In genomic region chr4:118005883-118006282, GRCh38 we compare ENCODE assay signal across 27 cellular contexts. TPM values are rescaled to one million over a fixed set of nuclear protein-coding genes. Genes with fewer than 3 reads are reported as not detected.
DNase-seq lines count a peak whose midpoint lies in the region; ATAC-seq and TF ChIP-seq lines count a peak whose summit lies in the region.
"Had no signal": no experiment of that assay in that cellular context is flagged by ENCODE, and none has a peak within 500 bp of the region (broad histone marks: within the 10 kb centered on the region; RNA-seq: fewer than 3 reads in every experiment).

No MANE protein-coding gene starts in this region.

- H3K4me3 Mint-ChIP-seq in MCF 10A (ENCODE audit: unreplicated experiment): no peak overlapping the region
- H3K4me3 Mint-ChIP-seq: activated T-cell treated with anti-CD3 and anti-CD28 coated beads, Interleukin-2, amount 50 U/mL, for 4 hours; nephron; stimulated activated naive B cell treated with anti-CD40 and anti-IgM and Interleukin-4, amounts not matched to agents 10 μg/mL and 1 μg/mL and 100 μg/mL, for 72 hours had no signal

- no peaks in the 10 kb centered on the region for H3K4me1 Mint-ChIP-seq in MCF 10A (ENCODE audit: insufficient read depth, unreplicated experiment)
- H3K4me1 Mint-ChIP-seq: nephron; stimulated activated naive B cell treated with anti-CD40 and anti-IgM and Interleukin-4, amounts not matched to agents 10 μg/mL and 1 μg/mL and 100 μg/mL, for 72 hours had no signal

- no peaks in the 10 kb centered on the region for H3K79me2 ChIP-seq in HCT116 (ENCODE audit: insufficient read depth, low read length)

- H3K9me3 ChIP-seq in HCT116 (ENCODE audit: control insufficient read depth in 1 of 2, insufficient read depth in 1 of 2, low read depth in 1 of 2, low read length in 2 of 2): no peaks in the 10 kb centered on the region
- H3K9me3 ChIP-seq: body of pancreas, ovary, suprapubic skin had no signal

- POLR2A ChIA-PET in HCT116 (lab: Charles Lee): no interaction called here
- POLR2A ChIA-PET in MCF 10A (lab: Yijun Ruan, JAX): no interaction called here

- no peaks in the 10 kb centered on the region for H3K9me2 ChIP-seq in HCT116 (ENCODE audit: insufficient read depth)

- BruUV-seq in HCT116 (replicated peaks; lab: Mats Ljungman, UMichigan): no TSS peak
- BruUV-seq in MCF 10A (replicated peaks; lab: Mats Ljungman, UMichigan): no TSS peak

- no peaks in the 10 kb centered on the region for H3K9me3 Mint-ChIP-seq in MCF 10A (ENCODE audit: unreplicated experiment)
- H3K9me3 Mint-ChIP-seq: activated T-cell treated with anti-CD3 and anti-CD28 coated beads, Interleukin-2, amount 50 U/mL, for 4 hours; nephron; stimulated activated naive B cell treated with anti-CD40 and anti-IgM and Interleukin-4, amounts not matched to agents 10 μg/mL and 1 μg/mL and 100 μg/mL, for 72 hours had no signal

- intact Hi-C loops in HCT116 (cut with micrococcal nuclease): no loop called here
- intact Hi-C loops in MCF 10A (cut with micrococcal nuclease): no loop called here

- H3K27me3 Mint-ChIP-seq in MCF 10A (ENCODE audit: insufficient read depth, unreplicated experiment): no peaks in the 10 kb centered on the region
- H3K27me3 Mint-ChIP-seq: stimulated activated naive B cell treated with anti-CD40 and anti-IgM and Interleukin-4, amounts not matched to agents 10 μg/mL and 1 μg/mL and 100 μg/mL, for 72 hours had no signal

- no peak overlapping the region for H3K4me2 ChIP-seq in HCT116 (ENCODE audit: low read length)

- CTCF ChIA-PET in HCT116 (lab: Charles Lee): no interaction called here
- CTCF ChIA-PET in MCF 10A (lab: Yijun Ruan, JAX): interaction anchor here (0.6 to 0.7 kb wide), 2 partner anchors 196 to 490 kb away, joined by 3 read pairs; no protein-coding TSS in a partner anchor

- no peak for TF ChIP-seq RAD21 in HCT116 (IDR thresholded peaks at IDR 0.05; ENCODE audit: low read depth)

- H3K36me3 ChIP-seq in HCT116 (ENCODE audit: control insufficient read depth in 1 of 2, insufficient read depth in 2 of 2, low read length in 2 of 2): no peaks in the 10 kb centered on the region
- H3K36me3 ChIP-seq: ovary, suprapubic skin had no signal

- H2AFZ ChIP-seq in HCT116 (ENCODE audit: low read depth, low read length, poor library complexity, severe bottlenecking): no peak overlapping the region
- H2AFZ ChIP-seq: GM23248 had no signal

- no peak overlapping the region for H3K27ac ChIP-seq in HCT116 (ENCODE audit: low read depth, low read length)
- H3K27ac ChIP-seq: body of pancreas, C4-2B, GM23248, ovary, RWPE1, suprapubic skin had no signal

- no peak for TF ChIP-seq POLR2A in HCT116 (IDR thresholded peaks at IDR 0.05; ENCODE audit: borderline replicate concordance, extremely low read depth, insufficient read depth, insufficient read length)

- RAD21 ChIA-PET in HCT116 (lab: Charles Lee; ENCODE audit: low non-redundant PET in 1 of 2, low total read pairs in 2 of 2, uncharacterized antibody in 2 of 2, unreplicated experiment in 2 of 2): no interaction called here

- no peaks in the 10 kb centered on the region for H4K20me1 ChIP-seq in HCT116 (ENCODE audit: insufficient read depth)

- no peaks in the 10 kb centered on the region for H3K36me3 Mint-ChIP-seq in MCF 10A (ENCODE audit: insufficient read depth, unreplicated experiment)
- H3K36me3 Mint-ChIP-seq: stimulated activated naive B cell treated with anti-CD40 and anti-IgM and Interleukin-4, amounts not matched to agents 10 μg/mL and 1 μg/mL and 100 μg/mL, for 72 hours had no signal

- H3K4me1 ChIP-seq in HCT116 (ENCODE audit: control insufficient read depth in 1 of 2, insufficient read depth in 2 of 2, low read length in 2 of 2): no peaks in the 10 kb centered on the region
- H3K4me1 ChIP-seq: body of pancreas, suprapubic skin had no signal

- H3K9ac ChIP-seq in HCT116 (ENCODE audit: low read length): no peak overlapping the region
- H3K9ac ChIP-seq: GM23248 had no signal

- peak; percentile 52; the same call in 1 of the 2 replicates for ATAC-seq in HCT116
- ATAC-seq in SK-N-SH treated with all-trans-retinoic acid at 6 μM for 48 hours: 0 out of 3 replicates have a peak, but pooled peaks have one; percentile 54
- ATAC-seq in HG03439 (IDR thresholded peaks at IDR 0.05; ENCODE audit: unreplicated experiment): no peak
- ATAC-seq: activated T-cell treated with anti-CD3 and anti-CD28 coated beads, Interleukin-2, amount 50 U/mL, for 4 hours; body of pancreas; right cardiac atrium; stimulated activated naive B cell treated with anti-CD40 and anti-IgM and Interleukin-4, amounts not matched to agents 10 μg/mL and 1 μg/mL and 100 μg/mL, for 72 hours had no signal

- TF ChIP-seq CTCF in HCT116 (IDR thresholded peaks at IDR 0.05 in 2 of 3, conservative IDR thresholded peaks at IDR 0.05 in 1 of 3; ENCODE audit: borderline replicate concordance in 1 of 3, insufficient read depth in 1 of 3, low read depth in 2 of 3, low read length in 2 of 3) (peak in 1 of 3 experiments; percentile 40; a peak in 2 of 6 replicates), epithelial cell of proximal tubule (conservative IDR thresholded peaks at IDR 0.05; ENCODE audit: low read depth, low read length) (peak; percentile 30), retinal pigment epithelial cell (conservative IDR thresholded peaks at IDR 0.05; ENCODE audit: low read depth, low read length) (peak; percentile 12), MCF 10A (IDR thresholded peaks at IDR 0.05; ENCODE audit: unreplicated experiment) (no peak)

- DNase-seq in HCT116 (ENCODE audit: low read depth, low spot score): no peak
- DNase-seq in epithelial cell of proximal tubule (ENCODE audit: low read depth): no peak
- no peak for DNase-seq in retinal pigment epithelial cell (ENCODE audit: low read depth)
- DNase-seq in NAMALWA (ENCODE audit: low spot score): no peak
- no peak for DNase-seq in NCI-H2196 (lab: John Stamatoyannopoulos, UW; ENCODE audit: unreplicated experiment)
- no peak for DNase-seq in MCF 10A (ENCODE audit: unreplicated experiment)
- DNase-seq: activated CD4-positive, alpha-beta T cell treated with anti-CD3 and anti-CD28 coated beads for 48 hours; activated naive CD4-positive, alpha-beta T cell; activated T-cell treated with anti-CD3 and anti-CD28 coated beads, Interleukin-2, amount 50 U/mL, for 4 hours; body of pancreas; GM23248; NCI-H1092 treated with DMSO at 0.1 percent for 48 hours; NCI-H187 treated with DMSO at 0.1 percent for 48 hours; NCI-H345; NCI-H774; ovary; right cardiac atrium; stimulated activated CD4-positive, alpha-beta T cell treated with anti-CD3 and anti-CD28 coated beads, Interleukin-12 subunit alpha, Interleukin-12 subunit beta, amount 100 ng/mL, for 4 hours; stimulated activated CD4-positive, alpha-beta T cell treated with anti-CD3 and anti-CD28 coated beads, Interleukin-4, amount 100 ng/mL, for 24 hours; stimulated activated naive B cell treated with anti-CD40 and anti-IgM and Interleukin-4, amounts not matched to agents 10 μg/mL and 1 μg/mL and 100 μg/mL, for 72 hours had no signal

- no peak overlapping the region for H3K27ac Mint-ChIP-seq in MCF 10A (ENCODE audit: low read depth, unreplicated experiment)
- H3K27ac Mint-ChIP-seq: nephron; stimulated activated naive B cell treated with anti-CD40 and anti-IgM and Interleukin-4, amounts not matched to agents 10 μg/mL and 1 μg/mL and 100 μg/mL, for 72 hours had no signal

- H3K4me3 ChIP-seq in HCT116 (replicated peaks in 1 of 2; ENCODE audit: low read depth in 1 of 2, low read length in 2 of 2): no peak overlapping the region
- H3K4me3 ChIP-seq in epithelial cell of proximal tubule (ENCODE audit: low read depth, low read length): no peak overlapping the region
- no peak overlapping the region for H3K4me3 ChIP-seq in retinal pigment epithelial cell (ENCODE audit: low read length)
- H3K4me3 ChIP-seq: body of pancreas, GM23248, ovary, suprapubic skin had no signal

- H3K27me3 ChIP-seq in HCT116 (ENCODE audit: insufficient read depth, low read length): no peaks in the 10 kb centered on the region
- H3K27me3 ChIP-seq: body of pancreas, ovary, suprapubic skin had no signal

TF ChIP-seq in HCT116, 20 proteins besides CTCF, POLR2A, EP300 and RAD21:
- TF ChIP-seq EZH2 (IDR thresholded peaks at IDR 0.05): no peak
- no peak for TF ChIP-seq ATF3 (IDR thresholded peaks at IDR 0.05)
- TF ChIP-seq SP1 (IDR thresholded peaks at IDR 0.05; ENCODE audit: low read depth): no peak
TF ChIP-seq in HCT116: peak in this region for 0.

TF ChIP-seq in SK-N-SH treated with all-trans-retinoic acid at 6 μM for 48 hours, 23 proteins besides CTCF, POLR2A, EP300 and RAD21:
- TF ChIP-seq CREB5 (CRISPR knock-in tag; IDR thresholded peaks at IDR 0.05; ENCODE audit: low read depth): no peak
- TF ChIP-seq BACH2 (CRISPR knock-in tag; IDR thresholded peaks at IDR 0.05; ENCODE audit: borderline replicate concordance): no peak
- TF ChIP-seq ZFP30 (CRISPR knock-in tag; IDR thresholded peaks at IDR 0.05): no peak
- TF ChIP-seq CSRNP3 (CRISPR knock-in tag; IDR thresholded peaks at IDR 0.05): no peak
- TF ChIP-seq ESRRG (CRISPR knock-in tag; IDR thresholded peaks at IDR 0.05): no peak
- TF ChIP-seq CSDC2 (CRISPR knock-in tag; IDR thresholded peaks at IDR 0.05): no peak
- TF ChIP-seq SNAI2 (CRISPR knock-in tag; IDR thresholded peaks at IDR 0.05): no peak
- TF ChIP-seq ZC3H10 (CRISPR knock-in tag; IDR thresholded peaks at IDR 0.05): no peak

RNA-seq across cellular contexts. Expression of gene NDST3, which starts 28.4 kb away (rescaled TPM):
- total RNA-seq in HCT116 (2021; ENCODE audit: unreplicated experiment): not detected
- 0.03 TPM in 1 of 2 replicates, not detected in the other for polyA plus RNA-seq in HCT116 (2012)
- total RNA-seq in epithelial cell of proximal tubule: 1.4 TPM in 1 of 2 replicates, not detected in the other
- total RNA-seq in MCF 10A (2022): not detected in 2 replicates
- total RNA-seq: activated T-cell treated with anti-CD3 and anti-CD28 coated beads, Interleukin-2, amount 50 U/mL, for 4 hours; body of pancreas; GM23248; suprapubic skin; ureter had no signal
- polyA plus RNA-seq: GM23248 had no signal
